In the genomic region with DNA sequence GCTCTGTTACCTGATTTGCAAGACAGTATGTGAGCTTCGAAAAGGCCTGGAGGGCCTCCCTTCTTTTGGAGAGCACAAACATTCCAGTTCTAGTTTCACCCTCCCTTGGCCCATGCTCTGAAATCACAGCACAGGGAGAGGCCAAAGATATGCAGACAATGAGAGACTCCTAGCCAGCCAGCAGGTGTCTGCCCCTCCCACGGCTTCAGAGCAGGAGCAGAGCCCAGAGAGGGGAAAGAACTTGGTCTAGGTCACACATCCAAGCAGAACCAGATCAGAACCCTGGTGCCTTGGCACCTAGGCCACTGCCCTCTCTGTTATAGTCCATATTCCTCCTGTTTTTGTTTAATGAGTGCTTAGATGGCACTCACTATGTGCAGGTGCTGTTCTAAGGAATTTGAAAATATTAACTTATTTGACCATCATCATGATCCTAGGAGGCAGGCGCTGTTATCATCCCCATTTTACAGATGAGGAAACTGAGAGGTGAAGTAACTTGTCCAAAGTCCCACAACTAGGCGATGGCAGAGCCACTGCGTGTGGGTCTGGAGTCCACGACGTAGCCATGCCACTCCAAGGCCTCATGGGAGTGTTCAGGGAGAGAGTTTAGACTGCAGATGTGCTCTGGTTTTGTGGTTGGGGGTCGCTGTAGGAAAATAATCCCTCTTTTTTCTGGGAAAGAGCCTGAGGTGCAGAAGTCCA, we compare ENCODE assay signal across 14 cellular contexts. TPM values are rescaled to one million over a fixed set of nuclear protein-coding genes. Genes with fewer than 3 reads are reported as not detected.
DNase-seq lines count a peak whose midpoint lies in the region; ATAC-seq and TF ChIP-seq lines count a peak whose summit lies in the region.
"Had no signal": no experiment of that assay in that cellular context is flagged by ENCODE, and none has a peak within 500 bp of the region (broad histone marks: within the 10 kb centered on the region; RNA-seq: fewer than 3 reads in every experiment).

No MANE protein-coding gene starts in this region.

- no peak for TF ChIP-seq POLR2A in testis (IDR thresholded peaks at IDR 0.05)

- WGBS in testis, 2 donors: 78 to 84% methylated on average over 8 of the region's 8 CpGs

- peak; percentile 30 for ATAC-seq in HG02852 (IDR thresholded peaks at IDR 0.05; ENCODE audit: unreplicated experiment)
- peak; percentile 93 for ATAC-seq in left lung
- ATAC-seq in HG03139 (IDR thresholded peaks at IDR 0.05; ENCODE audit: unreplicated experiment): no peak
- no peak for ATAC-seq in HG02610 (IDR thresholded peaks at IDR 0.05; ENCODE audit: unreplicated experiment)

- no peak overlapping the region for H3K4me3 ChIP-seq in left lung
- no peak overlapping the region for H3K4me3 ChIP-seq in testis
- H3K4me3 ChIP-seq: GM23248, hepatocyte had no signal

- H3K4me1 ChIP-seq in left lung (peaks cover 3 to 13% of the 10 kb centered on the region in 2 donors), testis (peaks cover 22% of the 10 kb centered on the region)

- intact Hi-C loops in left lung (cut with DNase I) (no loop called here), testis (cut with DNase I; ENCODE audit: low total_unique reads) (no loop called here)

- TF ChIP-seq CTCF in left lung (IDR thresholded peaks at IDR 0.05) (no peak), testis (IDR thresholded peaks at IDR 0.05) (no peak), GM13977 (IDR thresholded peaks at IDR 0.05; ENCODE audit: extremely low read depth, insufficient read depth, missing control alignments) (no peak)

- no peaks in the 10 kb centered on the region for H3K9me3 ChIP-seq in left lung
- no peaks in the 10 kb centered on the region for H3K9me3 ChIP-seq in testis

- H3K36me3 ChIP-seq in left lung (no peaks in the 10 kb centered on the region), testis (ENCODE audit: low read depth, missing control alignments) (no peaks in the 10 kb centered on the region)

- peak overlapping the region; percentile 43 to 70 for H3K27ac ChIP-seq in left lung
- peak overlapping the region; percentile 68 to 78 for H3K27ac ChIP-seq in testis
- H3K27ac ChIP-seq: GM23248, hepatocyte had no signal

- no peaks in the 10 kb centered on the region for H3K27me3 ChIP-seq in left lung
- H3K27me3 ChIP-seq in testis: no peaks in the 10 kb centered on the region
- H3K27me3 ChIP-seq: hepatocyte had no signal

- DNase-seq in cerebellar cortex (ENCODE audit: low spot score): peak; percentile 54
- peak in 1 of 2 donors; percentile 44 for DNase-seq in left lung
- DNase-seq in testis: no peak
- DNase-seq in GM13977 (ENCODE audit: low spot score): no peak
- DNase-seq in SKM-1 (lab: John Stamatoyannopoulos, UW; ENCODE audit: unreplicated experiment): no peak
- DNase-seq: activated naive CD4-positive, alpha-beta T cell; NCI-H187 treated with DMSO at 0.1 percent for 48 hours; SIG-M5; stimulated activated CD4-positive, alpha-beta T cell treated with anti-CD3 and anti-CD28 coated beads, Interleukin-4, amount 100 ng/mL, for 1 hour had no signal

- in situ Hi-C loops in GM13977 (cut with MboI; ENCODE audit: low pct_unique_long_range_greater_than_20kb, low sequenced_read_pairs, unreplicated experiment): no loop called here

RNA-seq across cellular contexts. Expression of a gene that starts 27.2 kb away (rescaled TPM):
- total RNA-seq in left lung (1 to 10 TPM; 2.5 to 6.0 TPM), testis (1 to 10 TPM; 3.9 TPM)
- 7.8 TPM for polyA plus RNA-seq in testis (ENCODE audit: insufficient read depth, low read depth, low replicate concordance)

Comparison
In these comparisons a context has a peak if more than half of its experiments do, and no peak if none do; other contexts are left out.
1. ATAC-seq: peak in HG02852 (single experiment) and left lung (single experiment); none in HG03139 (single experiment) and HG02610 (single experiment).